ENCODE assay signal across 15 cellular contexts in genomic region chr18:5519448-5520362, GRCh38. TPM values are rescaled to one million over a fixed set of nuclear protein-coding genes. Genes with fewer than 3 reads are reported as not detected.
DNase-seq lines count a peak whose midpoint lies in the region; ATAC-seq, FAIRE-seq and TF ChIP-seq lines count a peak whose summit lies in the region.
"Had no signal": no experiment of that assay in that cellular context is flagged by ENCODE, and none has a peak within 500 bp of the region (broad histone marks: within the 10 kb centered on the region; RNA-seq: fewer than 3 reads in every experiment).

No MANE protein-coding gene starts in this region.

- H3K27ac ChIP-seq in brain microvascular endothelial cell, result peak overlapping the region; percentile 80
- no peak overlapping the region for H3K27ac ChIP-seq in pancreas
- H3K27ac ChIP-seq: spleen had no signal

- intact Hi-C loops in pancreas (cut with DNase I), result no loop called here

- H3K27ac Mint-ChIP-seq in stimulated activated effector memory CD8-positive, alpha-beta T cell treated with anti-CD3 and anti-CD28 coated beads, Interleukin-12 subunit alpha, Interleukin-12 subunit beta, amount 100 ng/mL, for 72 hours, result no peak overlapping the region

- H3K27me3 ChIP-seq in brain microvascular endothelial cell (replicated peaks), result no peaks in the 10 kb centered on the region
- no peaks in the 10 kb centered on the region for H3K27me3 ChIP-seq in pancreas
- no peaks in the 10 kb centered on the region for H3K27me3 ChIP-seq in MG63
- H3K27me3 ChIP-seq: spleen had no signal

- H3K4me1 Mint-ChIP-seq in stimulated activated effector memory CD8-positive, alpha-beta T cell treated with anti-CD3 and anti-CD28 coated beads, Interleukin-12 subunit alpha, Interleukin-12 subunit beta, amount 100 ng/mL, for 72 hours, result no peaks in the 10 kb centered on the region

- ATAC-seq in pancreas, result peak in 3 of 4 donors; percentile 29 to 48 (median 35)
- no peak for ATAC-seq in stimulated activated effector memory CD8-positive, alpha-beta T cell treated with anti-CD3 and anti-CD28 coated beads, Interleukin-12 subunit alpha, Interleukin-12 subunit beta, amount 100 ng/mL, for 72 hours
- ATAC-seq: mucosa of descending colon; stimulated activated naive CD8-positive, alpha-beta T cell treated with anti-CD3 and anti-CD28 coated beads, Interleukin-15, Interleukin-2, amounts not matched to agents 100 U/mL and 50 U/mL, for 24 hours had no signal

- H3K9me3 Mint-ChIP-seq in stimulated activated effector memory CD8-positive, alpha-beta T cell treated with anti-CD3 and anti-CD28 coated beads, Interleukin-12 subunit alpha, Interleukin-12 subunit beta, amount 100 ng/mL, for 72 hours, result peaks cover 3% of the 10 kb centered on the region

- 66 to 71% methylated on average over 10 of the region's 10 CpGs for WGBS in pancreas, 2 donors

- H3K9me3 ChIP-seq in pancreas (no peaks in the 10 kb centered on the region), MG63 (no peaks in the 10 kb centered on the region)
- H3K9me3 ChIP-seq: mucosa of descending colon, spleen had no signal

- no peak overlapping the region for H3K4me3 Mint-ChIP-seq in stimulated activated effector memory CD8-positive, alpha-beta T cell treated with anti-CD3 and anti-CD28 coated beads, Interleukin-12 subunit alpha, Interleukin-12 subunit beta, amount 100 ng/mL, for 72 hours

- FAIRE-seq in pancreas (lab: Jason Lieb, UNC), result no peak

- H3K4me3 ChIP-seq in brain microvascular endothelial cell (ENCODE audit: low read depth, low read length) (no peak overlapping the region), fibroblast of pulmonary artery (replicated peaks; ENCODE audit: low read depth, low read length) (peak overlapping the region; percentile 28), pancreas (no peak overlapping the region), MG63 (no peak overlapping the region)
- H3K4me3 ChIP-seq: mucosa of descending colon, spleen had no signal

- no peaks in the 10 kb centered on the region for H3K36me3 ChIP-seq in brain microvascular endothelial cell (replicated peaks)
- H3K36me3 ChIP-seq in pancreas, result no peaks in the 10 kb centered on the region
- no peaks in the 10 kb centered on the region for H3K36me3 ChIP-seq in MG63
- H3K36me3 ChIP-seq: spleen had no signal

- TF ChIP-seq CTCF in brain microvascular endothelial cell (IDR thresholded peaks at IDR 0.05; ENCODE audit: low read depth, low read length, missing control alignments) (no peak), fibroblast of pulmonary artery (IDR thresholded peaks at IDR 0.05; ENCODE audit: low read length, missing control alignments) (no peak), pancreas (IDR thresholded peaks at IDR 0.05) (no peak)

- in situ Hi-C loops in G401 (cut with HindIII; ENCODE audit: low sequenced_read_pairs) (no loop called here), brain microvascular endothelial cell (cut with HindIII; ENCODE audit: low pct_ligation_motif_present, low sequenced_read_pairs) (no loop called here)

- peaks cover 0 to 3% (median 0%) of the 10 kb centered on the region in 3 donors for H3K4me1 ChIP-seq in pancreas

- no peaks in the 10 kb centered on the region for H3K36me3 Mint-ChIP-seq in stimulated activated effector memory CD8-positive, alpha-beta T cell treated with anti-CD3 and anti-CD28 coated beads, Interleukin-12 subunit alpha, Interleukin-12 subunit beta, amount 100 ng/mL, for 72 hours

- DNase-seq in G401 (ENCODE audit: low spot score), result peak; percentile 70
- no peak for DNase-seq in brain microvascular endothelial cell
- peak; percentile 69 for DNase-seq in fibroblast of pulmonary artery (ENCODE audit: low read depth)
- no peak for DNase-seq in pancreas
- no peak for DNase-seq in NCI-H1694 (lab: John Stamatoyannopoulos, UW)
- no peak for DNase-seq in MG63
- no peak for DNase-seq in COLO829 (ENCODE audit: low spot score)
- no peak for DNase-seq in stimulated activated effector memory CD8-positive, alpha-beta T cell treated with anti-CD3 and anti-CD28 coated beads, Interleukin-12 subunit alpha, Interleukin-12 subunit beta, amount 100 ng/mL, for 72 hours (ENCODE audit: low spot score in 2 of 2)
- DNase-seq: activated CD8-positive, alpha-beta memory T cell treated with anti-CD3 and anti-CD28 coated beads, Interleukin-2, amount 50 U/mL, for 48 hours; activated naive CD4-positive, alpha-beta T cell treated with anti-CD3 and anti-CD28 coated beads, Interleukin-2, amount 50 U/mL, for 16 hours; central memory CD4-positive, alpha-beta T cell; mucosa of descending colon; NCI-H446; spleen; stimulated activated naive CD8-positive, alpha-beta T cell treated with anti-CD3 and anti-CD28 coated beads, Interleukin-15, Interleukin-2, amounts not matched to agents 100 U/mL and 50 U/mL, for 24 hours had no signal

RNA-seq across cellular contexts. Expression of gene EPB41L3, which starts 24.1 kb away (rescaled TPM):
- 0.07 TPM in 1 of 2 replicates, not detected in the other for total RNA-seq in G401 (2014; rRNA removed; shearing (Covaris generic))
- 10 to 100 TPM in 4 of 6 donors, 1 to 10 TPM in 2; 3.8 to 17.0 (median 11.1) TPM for total RNA-seq in pancreas
- 10 to 100 TPM in 1 of 2 donors, 1 to 10 TPM in 1; 7.7 to 18.3 TPM for polyA plus RNA-seq in pancreas
- total RNA-seq in MG63 (2014; rRNA removed; shearing (Covaris generic); ENCODE audit: low replicate concordance), result not detected in 2 replicates

Comparison
In these comparisons a context has a peak if more than half of its experiments do, and no peak if none do; other contexts are left out.
1. DNase-seq: peak in G401 (single experiment) and fibroblast of pulmonary artery (single experiment); none in brain microvascular endothelial cell (single experiment), pancreas (0 of 6), NCI-H1694 (single experiment), MG63 (single experiment), COLO829 (single experiment) and stimulated activated effector memory CD8-positive, alpha-beta T cell treated with anti-CD3 and anti-CD28 coated beads, Interleukin-12 subunit alpha, Interleukin-12 subunit beta, amount 100 ng/mL, for 72 hours (0 of 2).